8 cellular contexts compared by ENCODE assay signal in genomic region chr16:55035037-55035436, GRCh38.
DNase-seq lines count a peak whose midpoint lies in the region; TF ChIP-seq lines count a peak whose summit lies in the region.

No MANE protein-coding gene starts in this region.

- H3K9me3 Mint-ChIP-seq in endodermal cell, result no peaks in the 10 kb centered on the region
- H3K9me3 Mint-ChIP-seq in activated naive CD4-positive, alpha-beta T cell treated with anti-CD3 and anti-CD28 coated beads, Interleukin-2, amount 10 ng/mL, durations not matched to agents 7 days and 5 days, result peaks cover 3% of the 10 kb centered on the region

- H3K4me3 ChIP-seq in cardiac muscle cell (no peak overlapping the region), right atrium auricular region (no peak overlapping the region), endodermal cell (ENCODE audit: low read length) (no peak overlapping the region)

- DNase-seq in cardiac muscle cell (ENCODE audit: low read depth in 1 of 2, low spot score in 1 of 2) (peak; percentile 22 to 56), right atrium auricular region (ENCODE audit: low spot score) (no peak), NCI-H774 (lab: John Stamatoyannopoulos, UW) (peak; percentile 15), endodermal cell (peak; percentile 92), NCI-H510A (lab: John Stamatoyannopoulos, UW) (no peak)
- peak in 2 of 3 donors; percentile 3 to 11 for DNase-seq in stimulated activated CD4-positive, alpha-beta T cell treated with anti-CD3 and anti-CD28 coated beads, Interleukin-12 subunit alpha, Interleukin-12 subunit beta, amount 100 ng/mL, for 48 hours (ENCODE audit: low read depth in 2 of 3, low spot score in 1 of 3)
- no peak for DNase-seq in activated CD4-positive, CD25-positive, alpha-beta regulatory T cell (lab: John Stamatoyannopoulos, UW)
- DNase-seq in activated naive CD4-positive, alpha-beta T cell treated with anti-CD3 and anti-CD28 coated beads, Interleukin-2, amount 10 ng/mL, durations not matched to agents 7 days and 5 days, result no peak

- H3K27me3 ChIP-seq in cardiac muscle cell, result no peaks in the 10 kb centered on the region
- H3K27me3 ChIP-seq in right atrium auricular region, result no peaks in the 10 kb centered on the region
- no peaks in the 10 kb centered on the region for H3K27me3 ChIP-seq in endodermal cell (ENCODE audit: control insufficient read depth, insufficient read depth, low read length, poor library complexity, severe bottlenecking)

- CTCF ChIA-PET in activated naive CD4-positive, alpha-beta T cell treated with anti-CD3 and anti-CD28 coated beads, Interleukin-2, amount 10 ng/mL, durations not matched to agents 7 days and 5 days (lab: Charles Lee), result interaction anchor here (0.6 kb wide), 1 partner anchor 57 kb away, joined by 3 read pairs; no protein-coding TSS in a partner anchor

- H3K4me1 ChIP-seq in cardiac muscle cell (ENCODE audit: low read depth) (no peaks in the 10 kb centered on the region), right atrium auricular region (no peaks in the 10 kb centered on the region), endodermal cell (ENCODE audit: control insufficient read depth, insufficient read depth, low read length) (no peaks in the 10 kb centered on the region)

- WGBS in endodermal cell (ENCODE audit: insufficient coverage in 1 of 2, insufficient read length in 1 of 2), 2 experiments, result 34 to 47% methylated on average over 5 to 7 of the region's 7 CpGs

- H3K27ac ChIP-seq in cardiac muscle cell (no peak overlapping the region), right atrium auricular region (no peak overlapping the region), endodermal cell (ENCODE audit: low read depth, low read length) (no peak overlapping the region)

- H3K27ac Mint-ChIP-seq in endodermal cell, result no peak overlapping the region
- no peak overlapping the region for H3K27ac Mint-ChIP-seq in activated naive CD4-positive, alpha-beta T cell treated with anti-CD3 and anti-CD28 coated beads, Interleukin-2, amount 10 ng/mL, durations not matched to agents 7 days and 5 days

- H3K4me1 Mint-ChIP-seq in endodermal cell, result peaks cover 9% of the 10 kb centered on the region
- H3K4me1 Mint-ChIP-seq in activated naive CD4-positive, alpha-beta T cell treated with anti-CD3 and anti-CD28 coated beads, Interleukin-2, amount 10 ng/mL, durations not matched to agents 7 days and 5 days, result no peaks in the 10 kb centered on the region

- no peak overlapping the region for H3K9ac ChIP-seq in endodermal cell (ENCODE audit: extremely low read depth, low read length, poor library complexity, severe bottlenecking)

- H3K9me3 ChIP-seq in cardiac muscle cell (ENCODE audit: low read depth) (no peaks in the 10 kb centered on the region), right atrium auricular region (no peaks in the 10 kb centered on the region), endodermal cell (ENCODE audit: control insufficient read depth, low read length) (peaks cover under 1% of the 10 kb centered on the region)

- H3K27me3 Mint-ChIP-seq in endodermal cell (ENCODE audit: insufficient read depth), result peaks cover 3% of the 10 kb centered on the region
- no peaks in the 10 kb centered on the region for H3K27me3 Mint-ChIP-seq in activated naive CD4-positive, alpha-beta T cell treated with anti-CD3 and anti-CD28 coated beads, Interleukin-2, amount 10 ng/mL, durations not matched to agents 7 days and 5 days

- no peak overlapping the region for H3K4me3 Mint-ChIP-seq in endodermal cell
- no peak overlapping the region for H3K4me3 Mint-ChIP-seq in activated naive CD4-positive, alpha-beta T cell treated with anti-CD3 and anti-CD28 coated beads, Interleukin-2, amount 10 ng/mL, durations not matched to agents 7 days and 5 days

- TF ChIP-seq CTCF in cardiac muscle cell (IDR thresholded peaks at IDR 0.05; ENCODE audit: low read depth, low read length) (peak; percentile 48), right atrium auricular region (IDR thresholded peaks at IDR 0.05) (peak in 1 of 2 donors; percentile 53), endodermal cell (conservative IDR thresholded peaks at IDR 0.05) (peak; percentile 87)

- no peaks in the 10 kb centered on the region for H3K36me3 Mint-ChIP-seq in endodermal cell (ENCODE audit: low read depth)
- no peaks in the 10 kb centered on the region for H3K36me3 Mint-ChIP-seq in activated naive CD4-positive, alpha-beta T cell treated with anti-CD3 and anti-CD28 coated beads, Interleukin-2, amount 10 ng/mL, durations not matched to agents 7 days and 5 days

- no peaks in the 10 kb centered on the region for H3K36me3 ChIP-seq in cardiac muscle cell
- H3K36me3 ChIP-seq in right atrium auricular region, result no peaks in the 10 kb centered on the region
- H3K36me3 ChIP-seq in endodermal cell (ENCODE audit: control insufficient read depth, insufficient read depth, low read length), result no peaks in the 10 kb centered on the region

Comparison
In these comparisons a context has a peak if more than half of its experiments do, and no peak if none do; other contexts are left out.
1. DNase-seq: peak in cardiac muscle cell (2 of 2), NCI-H774 (single experiment), endodermal cell (single experiment) and stimulated activated CD4-positive, alpha-beta T cell treated with anti-CD3 and anti-CD28 coated beads, Interleukin-12 subunit alpha, Interleukin-12 subunit beta, amount 100 ng/mL, for 48 hours (2 of 3); none in right atrium auricular region (single experiment), activated CD4-positive, CD25-positive, alpha-beta regulatory T cell (0 of 4), NCI-H510A (single experiment) and activated naive CD4-positive, alpha-beta T cell treated with anti-CD3 and anti-CD28 coated beads, Interleukin-2, amount 10 ng/mL, durations not matched to agents 7 days and 5 days (single experiment).